In the genomic region with DNA sequence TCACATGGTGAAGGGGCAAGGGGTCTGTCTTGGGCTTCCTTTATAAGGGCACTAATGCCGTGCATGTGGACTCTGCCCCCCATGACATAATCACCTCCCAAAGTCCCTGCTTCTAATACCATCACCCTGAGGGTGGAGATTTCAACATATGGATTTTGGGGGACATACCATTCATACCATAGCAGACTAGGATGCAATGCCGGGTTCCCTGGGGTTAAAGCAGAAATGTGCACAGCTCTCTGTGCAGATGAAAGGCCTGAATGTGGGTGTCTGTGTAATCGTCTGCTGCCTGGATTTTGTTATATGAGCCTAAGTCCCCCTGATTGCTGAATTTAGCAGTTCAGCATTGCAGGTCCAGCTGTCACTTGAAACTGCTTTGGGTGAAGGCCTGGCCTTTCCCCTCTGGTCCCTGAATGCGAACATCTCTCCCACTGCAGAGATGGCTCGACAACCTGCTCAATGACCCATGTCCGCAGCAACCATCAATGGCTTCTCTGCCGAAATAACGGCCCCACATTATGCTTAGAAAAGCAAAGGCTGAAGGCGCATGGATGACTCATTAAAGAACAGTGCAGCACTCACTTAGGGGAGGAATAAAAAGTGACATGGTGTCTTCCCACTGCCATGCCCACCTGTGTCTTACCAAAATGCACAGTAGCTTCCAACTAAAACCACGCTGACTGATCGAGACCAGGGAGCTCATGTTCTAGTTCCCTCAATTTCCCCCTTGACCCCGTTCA, we compare ENCODE assay signal across 15 cellular contexts.
DNase-seq lines count a peak whose midpoint lies in the region; ATAC-seq, FAIRE-seq and TF ChIP-seq lines count a peak whose summit lies in the region.
"Had no signal": no experiment of that assay in that cellular context is flagged by ENCODE, and none has a peak within 500 bp of the region (broad histone marks: within the 10 kb centered on the region; RNA-seq: fewer than 3 reads in every experiment).

No MANE protein-coding gene starts in this region.

- H3K27ac ChIP-seq in A549 (peak overlapping the region; percentile 52 to 82; a peak in 5 of 6 replicates), HCT116 (ENCODE audit: low read depth, low read length) (peak overlapping the region; percentile 33; the same call in 1 of the 2 replicates)
- H3K27ac ChIP-seq: ascending aorta had no signal

- POLR2A ChIA-PET in A549 (lab: Yijun Ruan, JAX) (interaction anchor here (1.0 kb wide), 1 partner anchor 10 kb away, joined by 3 read pairs; no protein-coding TSS in a partner anchor), HCT116 (lab: Charles Lee) (interaction anchor here (0.6 kb wide), 1 partner anchor 8 kb away, joined by 4 read pairs; no protein-coding TSS in a partner anchor), T-cell (lab: Charles Lee) (interaction anchor here in 1 of 2 donors (0.7 kb wide), 1 partner anchor 42 kb away, joined by 3 read pairs; no protein-coding TSS in a partner anchor)

- no peak overlapping the region; the same call in 1 of the 2 replicates for H3K9ac ChIP-seq in HCT116 (ENCODE audit: low read length)

- RAD21 ChIA-PET in HCT116 (lab: Charles Lee; ENCODE audit: low non-redundant PET in 1 of 2, low total read pairs in 2 of 2, uncharacterized antibody in 2 of 2, unreplicated experiment in 2 of 2): no interaction called here

- intact Hi-C loops in HCT116 (cut with micrococcal nuclease): no loop called here

- DNase-seq in A549 (ENCODE audit: low read depth in 1 of 2, low spot score in 1 of 2): no peak
- no peak for DNase-seq in HCT116 (ENCODE audit: low read depth, low spot score)
- peak; percentile 57 for DNase-seq in astrocyte of the spinal cord (ENCODE audit: low read depth, low spot score)
- peak; percentile 43 for DNase-seq in kidney glomerular epithelial cell (lab: John Stamatoyannopoulos, UW)
- DNase-seq in NCI-H2107 (lab: John Stamatoyannopoulos, UW): no peak
- DNase-seq in T-cell: no peak
- DNase-seq: activated CD4-positive, CD25-positive, alpha-beta regulatory T cell; activated T-cell treated with anti-CD3 and anti-CD28 coated beads, Interleukin-2, amount 50 U/mL, for 24 hours; NCI-H1694 had no signal

- H3K36me3 ChIP-seq in HCT116 (ENCODE audit: control insufficient read depth in 1 of 2, insufficient read depth in 2 of 2, low read length in 2 of 2): no peaks in the 10 kb centered on the region
- H3K36me3 ChIP-seq: ascending aorta had no signal

- no peaks in the 10 kb centered on the region for H3K9me3 Mint-ChIP-seq in T-cell
- H3K9me3 Mint-ChIP-seq: activated T-cell treated with anti-CD3 and anti-CD28 coated beads, Interleukin-2, amount 50 U/mL, for 24 hours; stimulated activated memory B cell treated with anti-CD40 and anti-IgM and Interleukin-4, amounts not matched to agents 10 μg/mL and 1 μg/mL and 100 μg/mL, for 72 hours had no signal

- no peak for TF ChIP-seq EP300 in A549 (IDR thresholded peaks at IDR 0.05)

- H4K20me1 ChIP-seq in HCT116 (ENCODE audit: insufficient read depth): no peaks in the 10 kb centered on the region

- H3K27me3 Mint-ChIP-seq in T-cell: peaks cover 0 to 6% of the 10 kb centered on the region in 2 donors
- H3K27me3 Mint-ChIP-seq: activated T-cell treated with anti-CD3 and anti-CD28 coated beads, Interleukin-2, amount 50 U/mL, for 24 hours; stimulated activated memory B cell treated with anti-CD40 and anti-IgM and Interleukin-4, amounts not matched to agents 10 μg/mL and 1 μg/mL and 100 μg/mL, for 72 hours had no signal

- H3K4me2 ChIP-seq in A549: peak overlapping the region; percentile 31
- H3K4me2 ChIP-seq in HCT116 (ENCODE audit: low read length): peak overlapping the region; percentile 57

- H3K4me1 ChIP-seq in A549: peaks cover 19% of the 10 kb centered on the region
- H3K4me1 ChIP-seq in HCT116 (ENCODE audit: control insufficient read depth in 1 of 2, insufficient read depth in 2 of 2, low read length in 2 of 2): peaks cover 7 to 20% of the 10 kb centered on the region in 2 experiments
- H3K4me1 ChIP-seq: ascending aorta had no signal

- no peak for TF ChIP-seq CTCF in A549 (IDR thresholded peaks at IDR 0.05)
- no peak for TF ChIP-seq CTCF in HCT116 (IDR thresholded peaks at IDR 0.05 in 2 of 3, conservative IDR thresholded peaks at IDR 0.05 in 1 of 3; ENCODE audit: borderline replicate concordance in 1 of 3, insufficient read depth in 1 of 3, low read depth in 2 of 3, low read length in 2 of 3)
- no peak for TF ChIP-seq CTCF in astrocyte of the spinal cord (IDR thresholded peaks at IDR 0.05; ENCODE audit: low read depth, low read length)

- no peak overlapping the region for H3K27ac Mint-ChIP-seq in T-cell
- H3K27ac Mint-ChIP-seq: progenitor cell of endocrine pancreas; stimulated activated memory B cell treated with anti-CD40 and anti-IgM and Interleukin-4, amounts not matched to agents 10 μg/mL and 1 μg/mL and 100 μg/mL, for 72 hours had no signal

- BruUV-seq in HCT116 (replicated peaks; lab: Mats Ljungman, UMichigan): no TSS peak

- in situ Hi-C loops in astrocyte of the spinal cord (cut with HindIII; ENCODE audit: low sequenced_read_pairs): no loop called here

- CTCF ChIA-PET in A549 (lab: Yijun Ruan, JAX) (interaction anchor here (1.2 kb wide), 1 partner anchor 297 kb away, joined by 4 read pairs; no protein-coding TSS in a partner anchor), HCT116 (lab: Charles Lee) (interaction anchor here (1.0 kb wide), 1 partner anchor 53 kb away, joined by 3 read pairs; no protein-coding TSS in a partner anchor), T-cell (lab: Charles Lee) (no interaction called here)

- no peak for FAIRE-seq in A549 (lab: Jason Lieb, UNC)
- FAIRE-seq: endometrium had no signal

- H2AFZ ChIP-seq in HCT116 (ENCODE audit: low read depth, low read length, poor library complexity, severe bottlenecking): no peak overlapping the region

- no peak for TF ChIP-seq POLR2A in A549 (IDR thresholded peaks at IDR 0.05; ENCODE audit: low read length)
- no peak for TF ChIP-seq POLR2A in HCT116 (IDR thresholded peaks at IDR 0.05; ENCODE audit: borderline replicate concordance, extremely low read depth, insufficient read depth, insufficient read length)

- WGBS in A549 (ENCODE audit: missing lambda C conversion rate): 76% methylated on average over 12 of the region's 12 CpGs

- no peaks in the 10 kb centered on the region; the same call in 1 of the 2 replicates for H3K9me2 ChIP-seq in HCT116 (ENCODE audit: insufficient read depth)

- H3K79me2 ChIP-seq in HCT116 (ENCODE audit: insufficient read depth, low read length): no peaks in the 10 kb centered on the region

- TF ChIP-seq RAD21 in A549 (conservative IDR thresholded peaks at IDR 0.05 in 1 of 2, IDR thresholded peaks at IDR 0.05 in 1 of 2) (no peak), HCT116 (IDR thresholded peaks at IDR 0.05; ENCODE audit: low read depth) (no peak)

- ATAC-seq in A549: no peak
- no peak for ATAC-seq in HCT116
- ATAC-seq in HG02840 (IDR thresholded peaks at IDR 0.05; ENCODE audit: low FRiP score, unreplicated experiment): no peak
- ATAC-seq in T-cell (replicated peaks in 1 of 4): no peak
- no peak for ATAC-seq in HG03175 (IDR thresholded peaks at IDR 0.05; ENCODE audit: unreplicated experiment)
- ATAC-seq: stimulated activated memory B cell treated with anti-CD40 and anti-IgM and Interleukin-4, amounts not matched to agents 10 μg/mL and 1 μg/mL and 100 μg/mL, for 72 hours had no signal

- H3K36me3 Mint-ChIP-seq in T-cell: no peaks in the 10 kb centered on the region
- H3K36me3 Mint-ChIP-seq: stimulated activated memory B cell treated with anti-CD40 and anti-IgM and Interleukin-4, amounts not matched to agents 10 μg/mL and 1 μg/mL and 100 μg/mL, for 72 hours had no signal

- no peaks in the 10 kb centered on the region for H3K27me3 ChIP-seq in HCT116 (ENCODE audit: insufficient read depth, low read length)
- H3K27me3 ChIP-seq: ascending aorta had no signal

- no peak overlapping the region for H3K4me3 ChIP-seq in A549
- H3K4me3 ChIP-seq in HCT116 (replicated peaks in 1 of 2; ENCODE audit: low read depth in 1 of 2, low read length in 2 of 2): no peak overlapping the region
- H3K4me3 ChIP-seq in astrocyte of the spinal cord (ENCODE audit: low read depth, low read length): no peak overlapping the region
- H3K4me3 ChIP-seq: ascending aorta had no signal

- H3K4me3 Mint-ChIP-seq in T-cell: no peak overlapping the region
- H3K4me3 Mint-ChIP-seq: activated T-cell treated with anti-CD3 and anti-CD28 coated beads, Interleukin-2, amount 50 U/mL, for 24 hours; stimulated activated memory B cell treated with anti-CD40 and anti-IgM and Interleukin-4, amounts not matched to agents 10 μg/mL and 1 μg/mL and 100 μg/mL, for 72 hours had no signal

- H3K9me3 ChIP-seq in A549 (no peaks in the 10 kb centered on the region), HCT116 (ENCODE audit: control insufficient read depth in 1 of 2, insufficient read depth in 1 of 2, low read depth in 1 of 2, low read length in 2 of 2) (no peaks in the 10 kb centered on the region)
- H3K9me3 ChIP-seq: ascending aorta had no signal

- no peaks in the 10 kb centered on the region for H3K4me1 Mint-ChIP-seq in T-cell
- H3K4me1 Mint-ChIP-seq: stimulated activated memory B cell treated with anti-CD40 and anti-IgM and Interleukin-4, amounts not matched to agents 10 μg/mL and 1 μg/mL and 100 μg/mL, for 72 hours had no signal

TF ChIP-seq in A549, 52 proteins besides CTCF, POLR2A, EP300 and RAD21 (continues in another document):
- TF ChIP-seq MAZ (IDR thresholded peaks at IDR 0.05; ENCODE audit: borderline replicate concordance, low read depth, low read length): no peak
- TF ChIP-seq, protein P1, sequence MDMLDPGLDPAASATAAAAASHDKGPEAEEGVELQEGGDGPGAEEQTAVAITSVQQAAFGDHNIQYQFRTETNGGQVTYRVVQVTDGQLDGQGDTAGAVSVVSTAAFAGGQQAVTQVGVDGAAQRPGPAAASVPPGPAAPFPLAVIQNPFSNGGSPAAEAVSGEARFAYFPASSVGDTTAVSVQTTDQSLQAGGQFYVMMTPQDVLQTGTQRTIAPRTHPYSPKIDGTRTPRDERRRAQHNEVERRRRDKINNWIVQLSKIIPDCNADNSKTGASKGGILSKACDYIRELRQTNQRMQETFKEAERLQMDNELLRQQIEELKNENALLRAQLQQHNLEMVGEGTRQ (IDR thresholded peaks at IDR 0.05): no peak

TF ChIP-seq in HCT116, 20 proteins besides CTCF, POLR2A, EP300 and RAD21 (continues in another document):
- no peak for TF ChIP-seq EGR1 (IDR thresholded peaks at IDR 0.05; ENCODE audit: low read depth)
- no peak for TF ChIP-seq ZNF274 (IDR thresholded peaks at IDR 0.05; ENCODE audit: low read depth, low read length)
- TF ChIP-seq POLR2AphosphoS5 (IDR thresholded peaks at IDR 0.05; ENCODE audit: low read depth, low read length): no peak
- TF ChIP-seq CBX3 (IDR thresholded peaks at IDR 0.05; ENCODE audit: low read depth): no peak
- TF ChIP-seq YY1 (IDR thresholded peaks at IDR 0.05; ENCODE audit: extremely low read depth, insufficient replicate concordance, low read depth, low read length): no peak
- TF ChIP-seq ELF1 (IDR thresholded peaks at IDR 0.05; ENCODE audit: borderline replicate concordance, low read depth): no peak
- TF ChIP-seq TCF7L2 (IDR thresholded peaks at IDR 0.05; ENCODE audit: borderline replicate concordance, extremely low read depth, insufficient read depth, insufficient read length): no peak
- TF ChIP-seq CEBPB (IDR thresholded peaks at IDR 0.05; ENCODE audit: low read depth): no peak
- no peak for TF ChIP-seq FOSL1 (IDR thresholded peaks at IDR 0.05; ENCODE audit: low read depth)

Comparison
In these comparisons a context has a peak if more than half of its experiments do, and no peak if none do; other contexts are left out.
1. DNase-seq: peak in astrocyte of the spinal cord (single experiment) and kidney glomerular epithelial cell (single experiment); none in A549 (0 of 2), HCT116 (single experiment), NCI-H2107 (single experiment) and T-cell (0 of 34).
2. CTCF ChIA-PET loops: an anchor here in A549 (1.2 kb wide) and HCT116 (1.0 kb wide); none called in T-cell.